ENCODE assay signal across 15 cellular contexts in the genomic region with DNA sequence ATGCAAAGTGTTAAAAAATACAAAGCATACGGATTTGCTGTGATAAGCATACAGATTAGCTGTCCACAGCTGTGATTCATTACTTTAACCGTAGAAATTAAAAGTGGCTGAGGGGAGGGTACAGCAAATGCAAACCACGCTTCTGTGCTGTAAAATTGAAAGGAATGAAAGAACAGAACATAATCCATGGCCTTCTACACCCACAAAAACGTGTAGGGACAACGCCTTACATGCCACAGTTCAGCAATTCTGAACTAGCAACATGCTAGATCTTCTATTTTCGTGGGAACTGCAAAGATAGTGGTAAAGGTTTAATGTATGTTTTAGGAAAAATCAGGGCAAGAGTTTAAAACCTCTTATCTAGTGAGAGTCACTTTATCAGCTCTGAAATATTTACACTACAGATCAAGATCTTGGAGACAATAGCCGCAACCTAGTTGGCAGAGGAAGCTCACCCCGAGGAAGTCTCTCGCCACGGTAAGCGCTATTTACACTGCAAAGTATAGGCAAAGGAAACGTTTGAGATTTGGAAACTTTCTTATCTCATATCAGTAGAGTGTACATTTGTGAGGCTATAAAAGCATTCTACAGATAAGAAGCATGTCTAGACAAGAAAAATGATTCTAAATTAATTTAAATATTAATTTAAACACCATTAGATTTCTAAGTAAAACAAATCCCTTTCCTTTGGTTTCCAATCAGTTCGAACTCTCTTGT.
A peak's percentile ranks its signal among the peaks of the same experiment; 100 is the strongest.
DNase-seq lines count a peak whose midpoint lies in the region; ATAC-seq and TF ChIP-seq lines count a peak whose summit lies in the region.
"Had no signal": no experiment of that assay in that cellular context is flagged by ENCODE, and none has a peak within 500 bp of the region (broad histone marks: within the 10 kb centered on the region; RNA-seq: fewer than 3 reads in every experiment).

No MANE protein-coding gene starts in this region.

- H3K27ac ChIP-seq in DND-41 (ENCODE audit: low read length) = no peak overlapping the region
- H3K27ac ChIP-seq in Peyer's patch = no peak overlapping the region
- H3K27ac ChIP-seq: body of pancreas, thoracic aorta had no signal

- H3K27me3 ChIP-seq in DND-41 (ENCODE audit: insufficient read depth, low read length, poor library complexity) (no peaks in the 10 kb centered on the region), Peyer's patch (no peaks in the 10 kb centered on the region)
- H3K27me3 ChIP-seq: body of pancreas had no signal

- H3K9me3 ChIP-seq in DND-41 (ENCODE audit: insufficient read depth, low read length, severe bottlenecking) = no peaks in the 10 kb centered on the region
- no peaks in the 10 kb centered on the region for H3K9me3 ChIP-seq in Peyer's patch
- H3K9me3 ChIP-seq: body of pancreas, thoracic aorta had no signal

- H3K36me3 ChIP-seq in DND-41 (ENCODE audit: insufficient read depth, low read length) = peaks cover 60% of the 10 kb centered on the region
- peaks cover 0 to 6% (median 0%) of the 10 kb centered on the region in 3 donors for H3K36me3 ChIP-seq in Peyer's patch
- H3K36me3 ChIP-seq: thoracic aorta had no signal

- no peak overlapping the region for H2AFZ ChIP-seq in DND-41 (ENCODE audit: low read depth, low read length)

- peaks cover 13% of the 10 kb centered on the region for H4K20me1 ChIP-seq in DND-41 (ENCODE audit: insufficient read depth, low read length)

- peak overlapping the region in 4 of 6 donors; percentile 24 to 83 (median 36) for H3K27ac Mint-ChIP-seq in naive B cell
- H3K27ac Mint-ChIP-seq: CD4-positive, CD25-positive, alpha-beta regulatory T cell had no signal

- TF ChIP-seq CTCF in DND-41 (IDR thresholded peaks at IDR 0.05; ENCODE audit: borderline replicate concordance, extremely low read depth, low read length, poor library complexity, severe bottlenecking) (no peak), choroid plexus epithelial cell (conservative IDR thresholded peaks at IDR 0.05; ENCODE audit: low read depth, low read length) (no peak), Peyer's patch (IDR thresholded peaks at IDR 0.05) (no peak)

- no peaks in the 10 kb centered on the region for H3K79me2 ChIP-seq in DND-41 (ENCODE audit: insufficient read depth, low read length)

- H3K4me3 Mint-ChIP-seq in naive B cell = peak overlapping the region in 1 of 8 donors; percentile 22
- H3K4me3 Mint-ChIP-seq: CD4-positive, CD25-positive, alpha-beta regulatory T cell had no signal

- H3K27me3 Mint-ChIP-seq in naive B cell = no peaks in the 10 kb centered on the region
- H3K27me3 Mint-ChIP-seq: CD4-positive, CD25-positive, alpha-beta regulatory T cell had no signal

- H3K4me2 ChIP-seq in DND-41 (ENCODE audit: insufficient read depth, low read length) = no peak overlapping the region

- peaks cover 0 to 7% (median 0%) of the 10 kb centered on the region in 3 donors for H3K4me1 Mint-ChIP-seq in naive B cell

- H3K36me3 Mint-ChIP-seq in naive B cell = peaks cover 2 to 22% of the 10 kb centered on the region in 2 donors

- ATAC-seq in DND-41 (ENCODE audit: insufficient read depth, low read depth) (peak; percentile 25; the same call in 1 of the 3 replicates), naive B cell (ENCODE audit: low read depth in 2 of 2) (no peak), HG02938 (IDR thresholded peaks at IDR 0.05; ENCODE audit: unreplicated experiment) (no peak)
- ATAC-seq: body of pancreas, left cardiac atrium had no signal

- H3K9ac ChIP-seq in DND-41 (ENCODE audit: low read depth, low read length) = no peak overlapping the region

- no peak for DNase-seq in DND-41
- peak; percentile 11 to 33 for DNase-seq in NCI-H526 (lab: John Stamatoyannopoulos, UW)
- DNase-seq in choroid plexus epithelial cell (ENCODE audit: low read depth) = peak; percentile 49
- DNase-seq in naive B cell = no peak
- DNase-seq in NCI-H146 treated with DMSO at 0.1 percent for 48 hours (lab: John Stamatoyannopoulos, UW; ENCODE audit: unreplicated experiment) = no peak
- DNase-seq in Peyer's patch = no peak
- DNase-seq in AG08395 (ENCODE audit: low spot score) = no peak
- DNase-seq: body of pancreas; CD4-positive, CD25-positive, alpha-beta regulatory T cell; left cardiac atrium; NCI-H1092; NCI-H774; posterior cingulate gyrus had no signal

- TF ChIP-seq POLR2A in Peyer's patch (IDR thresholded peaks at IDR 0.05) = no peak

- H3K4me3 ChIP-seq in DND-41 (ENCODE audit: low read depth in 1 of 2, low read length in 2 of 2) = no peak overlapping the region
- H3K4me3 ChIP-seq in choroid plexus epithelial cell (ENCODE audit: low read depth, low read length) = no peak overlapping the region
- no peak overlapping the region for H3K4me3 ChIP-seq in Peyer's patch
- H3K4me3 ChIP-seq: body of pancreas, thoracic aorta had no signal

- peaks cover 22% of the 10 kb centered on the region for H3K4me1 ChIP-seq in DND-41 (ENCODE audit: insufficient read depth, low read length)
- H3K4me1 ChIP-seq in Peyer's patch = peaks cover 0 to 15% (median 2%) of the 10 kb centered on the region in 4 donors

- no peaks in the 10 kb centered on the region for H3K9me3 Mint-ChIP-seq in naive B cell
- H3K9me3 Mint-ChIP-seq: CD4-positive, CD25-positive, alpha-beta regulatory T cell had no signal

Comparison
In these comparisons a context has a peak if more than half of its experiments do, and no peak if none do; other contexts are left out.
1. DNase-seq: peak in NCI-H526 (2 of 2) and choroid plexus epithelial cell (single experiment); none in DND-41 (single experiment), naive B cell (single experiment), NCI-H146 treated with DMSO at 0.1 percent for 48 hours (single experiment), Peyer's patch (0 of 3) and AG08395 (single experiment).